9 cellular contexts compared by ENCODE assay signal in genomic region chr22:37267661-37268413, GRCh38. TPM values are rescaled to one million over a fixed set of nuclear protein-coding genes. Genes with fewer than 3 reads are reported as not detected.
DNase-seq lines count a peak whose midpoint lies in the region; ATAC-seq and TF ChIP-seq lines count a peak whose summit lies in the region.
"Had no signal": no experiment of that assay in that cellular context is flagged by ENCODE, and none has a peak within 500 bp of the region (broad histone marks: within the 10 kb centered on the region; RNA-seq: fewer than 3 reads in every experiment).

No MANE protein-coding gene starts in this region.

- no peak for TF ChIP-seq EP300 in ovary (IDR thresholded peaks at IDR 0.05)

- DNase-seq in Calu3 (no peak), GM13976 (ENCODE audit: low spot score) (no peak), ovary (no peak), NCI-H69 (lab: John Stamatoyannopoulos, UW) (no peak), T-helper 9 cell (no peak)
- DNase-seq in naive thymus-derived CD8-positive, alpha-beta T cell: peak in 1 of 10 donors; percentile 33

- H3K4me3 ChIP-seq in Loucy (ENCODE audit: low read length, poor library complexity, severe bottlenecking) (peak overlapping the region; percentile 65), ovary (no peak overlapping the region)

- H3F3A ChIP-seq in Loucy (ENCODE audit: low read depth): no peaks in the 10 kb centered on the region

- CTCF ChIA-PET in Calu3 (lab: Charles Lee): interaction anchor here (0.6 to 0.7 kb wide), 2 partner anchors 189 to 409 kb away, joined by 3 read pairs; no protein-coding TSS in a partner anchor

- WGBS in ovary, 3 donors: 67 to 74% (median 73%) methylated on average over 11 of the region's 11 CpGs

- peak overlapping the region; percentile 43 for H3K9ac ChIP-seq in Loucy (ENCODE audit: low read depth, low read length, poor library complexity, severe bottlenecking)
- H3K9ac ChIP-seq: parathyroid adenoma had no signal

- H3K27ac Mint-ChIP-seq in Calu3 (ENCODE audit: unreplicated experiment): peak overlapping the region; percentile 81
- H3K27ac Mint-ChIP-seq in activated T-helper 17 cell treated with anti-CD3 and anti-CD28 coated beads, Interleukin-2, amount 50 U/mL, for 72 hours: peak overlapping the region; percentile 94
- peak overlapping the region; percentile 85 to 98 (median 95) for H3K27ac Mint-ChIP-seq in naive thymus-derived CD8-positive, alpha-beta T cell

- peaks cover 17% of the 10 kb centered on the region for H3K4me1 Mint-ChIP-seq in Calu3 (ENCODE audit: low read depth, unreplicated experiment)
- H3K4me1 Mint-ChIP-seq in activated T-helper 17 cell treated with anti-CD3 and anti-CD28 coated beads, Interleukin-2, amount 50 U/mL, for 72 hours: peaks cover 18% of the 10 kb centered on the region
- H3K4me1 Mint-ChIP-seq in naive thymus-derived CD8-positive, alpha-beta T cell: peaks cover 24 to 35% (median 31%) of the 10 kb centered on the region in 4 donors

- H3K4me1 ChIP-seq in Loucy (ENCODE audit: insufficient read depth, low read length, poor library complexity, severe bottlenecking) (peaks cover 41% of the 10 kb centered on the region), ovary (ENCODE audit: insufficient read depth) (no peaks in the 10 kb centered on the region)
- H3K4me1 ChIP-seq: parathyroid adenoma had no signal

- H3K27ac ChIP-seq in ovary: no peak overlapping the region
- H3K27ac ChIP-seq: parathyroid adenoma had no signal

- H3K36me3 ChIP-seq in Loucy (ENCODE audit: insufficient read depth, low read length): no peaks in the 10 kb centered on the region
- no peaks in the 10 kb centered on the region for H3K36me3 ChIP-seq in ovary

- peaks cover 9% of the 10 kb centered on the region for H3K36me3 Mint-ChIP-seq in Calu3 (ENCODE audit: insufficient read depth, unreplicated experiment)
- no peaks in the 10 kb centered on the region for H3K36me3 Mint-ChIP-seq in activated T-helper 17 cell treated with anti-CD3 and anti-CD28 coated beads, Interleukin-2, amount 50 U/mL, for 72 hours (ENCODE audit: low read depth)
- H3K36me3 Mint-ChIP-seq in naive thymus-derived CD8-positive, alpha-beta T cell: peaks cover 0 to 5% (median 0%) of the 10 kb centered on the region in 3 donors

- H3K4me3 Mint-ChIP-seq in Calu3 (ENCODE audit: low read depth, unreplicated experiment): peak overlapping the region; percentile 70
- peak overlapping the region; percentile 93 for H3K4me3 Mint-ChIP-seq in activated T-helper 17 cell treated with anti-CD3 and anti-CD28 coated beads, Interleukin-2, amount 50 U/mL, for 72 hours
- peak overlapping the region; percentile 82 to 93 (median 86) for H3K4me3 Mint-ChIP-seq in naive thymus-derived CD8-positive, alpha-beta T cell

- H3K27me3 ChIP-seq in Loucy (ENCODE audit: insufficient read depth, low read length, poor library complexity, severe bottlenecking) (no peaks in the 10 kb centered on the region), ovary (no peaks in the 10 kb centered on the region)

- H2AFZ ChIP-seq in Loucy (ENCODE audit: low read length): no peak overlapping the region
- H2AFZ ChIP-seq: parathyroid adenoma had no signal

- intact Hi-C loops in Calu3 (cut with micrococcal nuclease; ENCODE audit: unreplicated experiment) (loop anchor here (5.0 kb wide), 1 partner anchor 189 kb away; no protein-coding TSS in a partner anchor), ovary (cut with DNase I) (no loop called here)

- peak; percentile 13 for ATAC-seq in activated T-helper 17 cell treated with anti-CD3 and anti-CD28 coated beads, Interleukin-2, amount 50 U/mL, for 72 hours (replicated peaks)
- peak in 1 of 2 donors; percentile 23 for ATAC-seq in naive thymus-derived CD8-positive, alpha-beta T cell

- H3K27me3 Mint-ChIP-seq in Calu3 (ENCODE audit: unreplicated experiment): peaks cover 30% of the 10 kb centered on the region
- no peaks in the 10 kb centered on the region for H3K27me3 Mint-ChIP-seq in activated T-helper 17 cell treated with anti-CD3 and anti-CD28 coated beads, Interleukin-2, amount 50 U/mL, for 72 hours
- no peaks in the 10 kb centered on the region for H3K27me3 Mint-ChIP-seq in naive thymus-derived CD8-positive, alpha-beta T cell

- POLR2A ChIA-PET in naive thymus-derived CD8-positive, alpha-beta T cell (lab: Charles Lee): interaction anchor here (0.6 to 2.2 kb wide), 15 partner anchors 17 to 576 kb away, joined by 3 to 13 read pairs (median 6); partner anchors contain the start of gene RAC2

- H4K20me1 ChIP-seq in Loucy (ENCODE audit: insufficient read depth, low read length, poor library complexity, severe bottlenecking): no peaks in the 10 kb centered on the region

- no TSS peak for BruUV-seq in Calu3 (replicated peaks; lab: Mats Ljungman, UMichigan)

- H3K9me3 ChIP-seq in Loucy (ENCODE audit: insufficient read depth, low read depth, low read length) (peaks cover 9% of the 10 kb centered on the region; the same call in 1 of the 2 replicates), ovary (peaks cover 0 to 9% of the 10 kb centered on the region in 2 donors)

- no peak for TF ChIP-seq POLR2A in ovary (IDR thresholded peaks at IDR 0.05)

- H3K79me2 ChIP-seq in Loucy (ENCODE audit: insufficient read depth, low read length): no peaks in the 10 kb centered on the region
- H3K79me2 ChIP-seq: parathyroid adenoma had no signal

- in situ Hi-C loops in GM13976 (cut with MboI; ENCODE audit: low sequenced_read_pairs, unreplicated experiment): no loop called here

- H3K9me3 Mint-ChIP-seq in Calu3 (ENCODE audit: low read depth, unreplicated experiment): no peaks in the 10 kb centered on the region
- no peaks in the 10 kb centered on the region for H3K9me3 Mint-ChIP-seq in activated T-helper 17 cell treated with anti-CD3 and anti-CD28 coated beads, Interleukin-2, amount 50 U/mL, for 72 hours
- peaks cover 0 to 12% (median 0%) of the 10 kb centered on the region in 9 donors for H3K9me3 Mint-ChIP-seq in naive thymus-derived CD8-positive, alpha-beta T cell

- TF ChIP-seq CTCF in Calu3 (IDR thresholded peaks at IDR 0.05; ENCODE audit: unreplicated experiment): no peak
- TF ChIP-seq CTCF in Loucy (conservative IDR thresholded peaks at IDR 0.05; ENCODE audit: low read length): no peak
- TF ChIP-seq CTCF in GM13976 (IDR thresholded peaks at IDR 0.05; ENCODE audit: borderline replicate concordance, control extremely low read depth, extremely low read depth, insufficient read depth, missing control alignments): no peak
- TF ChIP-seq CTCF in ovary (IDR thresholded peaks at IDR 0.05): no peak

- no peaks in the 10 kb centered on the region for H3K9me2 ChIP-seq in Loucy (replicated peaks; ENCODE audit: low read depth, low read length)

- peak overlapping the region; percentile 53 for H3K4me2 ChIP-seq in Loucy (ENCODE audit: low read depth, low read length, poor library complexity, severe bottlenecking)

RNA-seq across cellular contexts. Expression of gene CYTH4, which starts 14.5 kb away (rescaled TPM):
- total RNA-seq in Calu3 (2022) (0.38 and 0.59 TPM in 2 replicates), ovary (10 to 100 TPM in 2 of 7 donors, 1 to 10 TPM in 5; 2.4 to 14.5 (median 6.2) TPM)
- total RNA-seq in activated T-helper 17 cell treated with anti-CD3 and anti-CD28 coated beads, Interleukin-2, amount 50 U/mL, for 72 hours: 100 to 1,000 TPM in 1 of 2 donors, 10 to 100 TPM in 1; 53.7 to 124 TPM
- total RNA-seq in naive thymus-derived CD8-positive, alpha-beta T cell: 100 to 1,000 TPM; 177 to 193 TPM
- 10 to 100 TPM; 48.9 to 60.8 (median 54.6) TPM for polyA plus RNA-seq in naive thymus-derived CD8-positive, alpha-beta T cell
- 1 to 10 TPM; 2.6 to 9.1 TPM for polyA plus RNA-seq in ovary

RNA-seq across cellular contexts. Expression of gene RAC2, which starts 23.8 kb away (rescaled TPM):
- total RNA-seq in Calu3 (2022): 21.0 and 24.0 TPM in 2 replicates
- total RNA-seq in activated T-helper 17 cell treated with anti-CD3 and anti-CD28 coated beads, Interleukin-2, amount 50 U/mL, for 72 hours: 1,000 to 10,000 TPM in 1 of 2 donors, 100 to 1,000 TPM in 1; 674 to 1,069 TPM
- 100 to 1,000 TPM; 295 to 297 TPM for total RNA-seq in naive thymus-derived CD8-positive, alpha-beta T cell
- 1,000 to 10,000 TPM in 2 of 3 donors, 100 to 1,000 TPM in 1; 740 to 1,115 (median 1,110) TPM for polyA plus RNA-seq in naive thymus-derived CD8-positive, alpha-beta T cell
- total RNA-seq in ovary: 10 to 100 TPM in 2 of 7 donors, 1 to 10 TPM in 5; 2.3 to 18.4 (median 6.0) TPM
- 10 to 100 TPM in 1 of 2 donors, 1 to 10 TPM in 1; 3.9 to 11.0 TPM for polyA plus RNA-seq in ovary

RNA-seq across cellular contexts. Expression of gene SSTR3, which starts 55.6 kb away (rescaled TPM):
- total RNA-seq in Calu3 (2022) (not detected in 2 replicates), ovary (1 to 10 TPM; 1.7 to 9.2 (median 5.0) TPM)
- total RNA-seq in activated T-helper 17 cell treated with anti-CD3 and anti-CD28 coated beads, Interleukin-2, amount 50 U/mL, for 72 hours: 10 to 100 TPM in 1 of 2 donors, 1 to 10 TPM in 1; 2.6 to 16.2 TPM
- 10 to 100 TPM; 13.5 to 13.7 TPM for total RNA-seq in naive thymus-derived CD8-positive, alpha-beta T cell
- polyA plus RNA-seq in naive thymus-derived CD8-positive, alpha-beta T cell: 1 to 10 TPM; 2.9 to 7.3 (median 4.2) TPM
- 1 to 10 TPM; 1.6 to 2.2 TPM for polyA plus RNA-seq in ovary

Comparison
In these comparisons a context has a peak if more than half of its experiments do, and no peak if none do; other contexts are left out.
1. RNA of gene RAC2, which starts 23.8 kb away (total RNA-seq): 674 to 1,069 TPM in activated T-helper 17 cell treated with anti-CD3 and anti-CD28 coated beads, Interleukin-2, amount 50 U/mL, for 72 hours and 295 to 297 TPM in naive thymus-derived CD8-positive, alpha-beta T cell; 21.0 to 24.0 TPM in Calu3 and 2.3 to 18.4 TPM in ovary; every median in the first group is over 10 times any median in the second.
2. Peak in every context shown above with its lines, with median percentiles within 50 percentile points of each other: H3K27ac Mint-ChIP-seq and H3K4me3 Mint-ChIP-seq.